In genomic region chr6:90271831-90272230, GRCh38 we compare ENCODE assay signal across 14 cellular contexts.
A peak's percentile ranks its signal among the peaks of the same experiment; 100 is the strongest.
DNase-seq lines count a peak whose midpoint lies in the region; ATAC-seq and TF ChIP-seq lines count a peak whose summit lies in the region.
"Had no signal": no experiment of that assay in that cellular context is flagged by ENCODE, and none has a peak within 500 bp of the region (broad histone marks: within the 10 kb centered on the region; RNA-seq: fewer than 3 reads in every experiment).

No MANE protein-coding gene starts in this region.

- H3K27me3 Mint-ChIP-seq in stimulated activated naive CD8-positive, alpha-beta T cell treated with anti-CD3 and anti-CD28 coated beads, Interleukin-15, Interleukin-2, amounts not matched to agents 100 ng/mL and 50 ng/mL, for 24 hours: no peaks in the 10 kb centered on the region
- peaks cover 11% of the 10 kb centered on the region for H3K27me3 Mint-ChIP-seq in central memory CD8-positive, alpha-beta T cell

- no peak overlapping the region for H3K4me2 ChIP-seq in OCI-LY1 (ENCODE audit: low read length)

- no peak for ATAC-seq in stimulated activated naive CD8-positive, alpha-beta T cell treated with anti-CD3 and anti-CD28 coated beads, Interleukin-15, Interleukin-2, amounts not matched to agents 100 U/mL and 50 U/mL, for 24 hours
- ATAC-seq in central memory CD8-positive, alpha-beta T cell (replicated peaks; ENCODE audit: extremely low read depth, poor library complexity, severe bottlenecking): no peak

- peak overlapping the region; percentile 84 for H3K4me3 Mint-ChIP-seq in stimulated activated naive CD8-positive, alpha-beta T cell treated with anti-CD3 and anti-CD28 coated beads, Interleukin-15, Interleukin-2, amounts not matched to agents 100 ng/mL and 50 ng/mL, for 24 hours
- H3K4me3 Mint-ChIP-seq in central memory CD8-positive, alpha-beta T cell: no peak overlapping the region

- H4K20me1 ChIP-seq in OCI-LY1 (ENCODE audit: insufficient read depth, low read length): no peaks in the 10 kb centered on the region

- no peaks in the 10 kb centered on the region for H3K9me3 ChIP-seq in OCI-LY1 (ENCODE audit: low read length)

- H3K27me3 ChIP-seq in OCI-LY1 (ENCODE audit: insufficient read depth, low read length): no peaks in the 10 kb centered on the region

- peak overlapping the region; percentile 93 for H3K27ac ChIP-seq in OCI-LY1 (ENCODE audit: low read depth, low read length, poor library complexity, severe bottlenecking)

- H3K79me2 ChIP-seq in OCI-LY1 (ENCODE audit: insufficient read depth, low read length): peaks cover 100% of the 10 kb centered on the region

- H2AFZ ChIP-seq in OCI-LY1 (ENCODE audit: low read length): no peak overlapping the region

- no peak for TF ChIP-seq CTCF in OCI-LY1 (IDR thresholded peaks at IDR 0.05; ENCODE audit: low read length)
- TF ChIP-seq CTCF in GM10266 (IDR thresholded peaks at IDR 0.05; ENCODE audit: control insufficient read depth, insufficient read depth, low read depth, missing control alignments): no peak

- H3K4me3 ChIP-seq in OCI-LY1 (ENCODE audit: low read depth, low read length, poor library complexity, severe bottlenecking): no peak overlapping the region

- H3K4me1 ChIP-seq in OCI-LY1 (ENCODE audit: insufficient read depth, low read length, severe bottlenecking): peaks cover 79% of the 10 kb centered on the region

- H3K36me3 Mint-ChIP-seq in stimulated activated naive CD8-positive, alpha-beta T cell treated with anti-CD3 and anti-CD28 coated beads, Interleukin-15, Interleukin-2, amounts not matched to agents 100 ng/mL and 50 ng/mL, for 24 hours (ENCODE audit: low read depth): peaks cover 64% of the 10 kb centered on the region
- peaks cover 14% of the 10 kb centered on the region for H3K36me3 Mint-ChIP-seq in central memory CD8-positive, alpha-beta T cell (ENCODE audit: insufficient read depth)

- no peaks in the 10 kb centered on the region for H3K9me2 ChIP-seq in OCI-LY1 (ENCODE audit: low read depth, low read length)

- no peaks in the 10 kb centered on the region for H3K9me3 Mint-ChIP-seq in stimulated activated naive CD8-positive, alpha-beta T cell treated with anti-CD3 and anti-CD28 coated beads, Interleukin-15, Interleukin-2, amounts not matched to agents 100 ng/mL and 50 ng/mL, for 24 hours
- no peaks in the 10 kb centered on the region for H3K9me3 Mint-ChIP-seq in central memory CD8-positive, alpha-beta T cell

- H3K4me1 Mint-ChIP-seq in stimulated activated naive CD8-positive, alpha-beta T cell treated with anti-CD3 and anti-CD28 coated beads, Interleukin-15, Interleukin-2, amounts not matched to agents 100 ng/mL and 50 ng/mL, for 24 hours (ENCODE audit: low read depth): peaks cover 98% of the 10 kb centered on the region
- H3K4me1 Mint-ChIP-seq in central memory CD8-positive, alpha-beta T cell: peaks cover 40% of the 10 kb centered on the region

- H3F3A ChIP-seq in OCI-LY1 (ENCODE audit: insufficient read depth, low read length): peaks cover 17% of the 10 kb centered on the region

- no peak for DNase-seq in stimulated activated naive CD8-positive, alpha-beta T cell treated with anti-CD3 and anti-CD28 coated beads, Interleukin-15, Interleukin-2, amounts not matched to agents 100 U/mL and 50 U/mL, for 24 hours
- DNase-seq in central memory CD8-positive, alpha-beta T cell (ENCODE audit: low spot score in 2 of 2): no peak
- DNase-seq in DMS153 treated with DMSO at 0.1 percent for 48 hours (lab: John Stamatoyannopoulos, UW; ENCODE audit: unreplicated experiment) (no peak), germinal center (ENCODE audit: low spot score) (no peak), GM10266 (ENCODE audit: extremely low spot score) (no peak)
- DNase-seq: activated CD4-positive, alpha-beta T cell treated with anti-CD3 and anti-CD28 coated beads for 48 hours; AML-193; KBM-7; NCI-H1092; NCI-H2029 treated with DMSO at 0.1 percent for 48 hours; stimulated activated CD4-positive, alpha-beta T cell treated with anti-CD3 and anti-CD28 coated beads, Interleukin-2, amount 100 ng/mL, for 24 hours; substantia nigra had no signal

- peak overlapping the region; percentile 95 for H3K27ac Mint-ChIP-seq in stimulated activated naive CD8-positive, alpha-beta T cell treated with anti-CD3 and anti-CD28 coated beads, Interleukin-15, Interleukin-2, amounts not matched to agents 100 ng/mL and 50 ng/mL, for 24 hours
- H3K27ac Mint-ChIP-seq in central memory CD8-positive, alpha-beta T cell (ENCODE audit: low read depth): peak overlapping the region; percentile 4

- H3K36me3 ChIP-seq in OCI-LY1 (ENCODE audit: insufficient read depth, low read length): peaks cover 89% of the 10 kb centered on the region

- H3K9ac ChIP-seq in OCI-LY1 (ENCODE audit: low read length): no peak overlapping the region
